20 cellular contexts compared by ENCODE assay signal in genomic region chr11:62796281-62796680, GRCh38. TPM values are rescaled to one million over a fixed set of nuclear protein-coding genes. Genes with fewer than 3 reads are reported as not detected.
DNase-seq lines count a peak whose midpoint lies in the region; ATAC-seq and TF ChIP-seq lines count a peak whose summit lies in the region.
"Had no signal": no experiment of that assay in that cellular context is flagged by ENCODE, and none has a peak within 500 bp of the region (broad histone marks: within the 10 kb centered on the region; RNA-seq: fewer than 3 reads in every experiment).

No MANE protein-coding gene starts in this region.

- peaks cover 96% of the 10 kb centered on the region for H3K36me3 Mint-ChIP-seq in activated T-cell treated with anti-CD3 and anti-CD28 coated beads, Interleukin-2, amount 50 U/mL, for 24 hours (ENCODE audit: low read depth)
- peaks cover 62% of the 10 kb centered on the region for H3K36me3 Mint-ChIP-seq in T-cell
- H3K36me3 Mint-ChIP-seq in stimulated activated naive B cell treated with anti-CD40 and anti-IgM and Interleukin-4, amounts not matched to agents 10 μg/mL and 1 μg/mL and 100 μg/mL, for 72 hours: peaks cover 41 to 59% of the 10 kb centered on the region in 2 donors

- H3K23ac ChIP-seq in mesendoderm (ENCODE audit: low read length): no peak overlapping the region

- no peak overlapping the region for H3K56ac ChIP-seq in mesendoderm (ENCODE audit: low read length)

- no TSS peak for BruUV-seq in PC-3 (replicated peaks; lab: Mats Ljungman, UMichigan)

- H3K9ac ChIP-seq in mesendoderm (ENCODE audit: low read length) (no peak overlapping the region), PC-3 (ENCODE audit: low read length) (no peak overlapping the region)

- no peak overlapping the region for H2BK15ac ChIP-seq in mesendoderm (replicated peaks; ENCODE audit: low read depth)

- no peak for DNase-seq in activated T-cell treated with anti-CD3 and anti-CD28 coated beads, Interleukin-2, amount 50 U/mL, for 24 hours
- no peak for DNase-seq in activated T-cell treated with anti-CD3 and anti-CD28 coated beads, Interleukin-2, amount 50 U/mL, for 48 hours
- DNase-seq in T-cell: no peak
- DNase-seq in mesendoderm: peak; percentile 63
- no peak for DNase-seq in stimulated activated naive B cell treated with anti-CD40 and anti-IgM and Interleukin-4, amounts not matched to agents 10 μg/mL and 1 μg/mL and 100 μg/mL, for 72 hours
- no peak for DNase-seq in PC-3
- DNase-seq in stimulated activated naive CD8-positive, alpha-beta T cell treated with anti-CD3 and anti-CD28 coated beads, Interleukin-15, amount 100 ng/mL, for 72 hours: no peak
- DNase-seq: 8988T, COR-L47, GDM1, GOT3, IMR-90, NCI-H1417, NCI-H187 treated with DMSO at 0.1 percent for 48 hours, NCI-H2227 treated with DMSO at 0.1 percent for 48 hours, NCI-H524 had no signal

- no peak overlapping the region for H4K8ac ChIP-seq in mesendoderm (ENCODE audit: low read depth, low read length)

- H3K27ac ChIP-seq in mesendoderm (ENCODE audit: low read depth, low read length) (no peak overlapping the region), PC-3 (ENCODE audit: low read length) (no peak overlapping the region)

- CTCF ChIA-PET in T-cell (lab: Charles Lee): interaction anchor here in 1 of 2 donors (0.6 kb wide), 1 partner anchor 64 kb away, joined by 5 read pairs; no protein-coding TSS in a partner anchor
- CTCF ChIA-PET in PC-3 (lab: Charles Lee): interaction anchor here (0.6 kb wide), 1 partner anchor 1559 kb away, joined by 7 read pairs; no protein-coding TSS in a partner anchor

- H3K4me1 Mint-ChIP-seq in activated T-cell treated with anti-CD3 and anti-CD28 coated beads, Interleukin-2, amount 50 U/mL, for 24 hours (ENCODE audit: low read depth): peaks cover 20% of the 10 kb centered on the region
- peaks cover 12 to 18% (median 17%) of the 10 kb centered on the region in 3 donors for H3K4me1 Mint-ChIP-seq in T-cell
- H3K4me1 Mint-ChIP-seq in stimulated activated naive B cell treated with anti-CD40 and anti-IgM and Interleukin-4, amounts not matched to agents 10 μg/mL and 1 μg/mL and 100 μg/mL, for 72 hours: peaks cover 9 to 10% of the 10 kb centered on the region in 2 donors
- peaks cover 36% of the 10 kb centered on the region for H3K4me1 Mint-ChIP-seq in stimulated activated naive CD8-positive, alpha-beta T cell treated with anti-CD3 and anti-CD28 coated beads, Interleukin-15, amount 100 ng/mL, for 72 hours

- no peak for TF ChIP-seq CTCF in PC-3 (conservative IDR thresholded peaks at IDR 0.05; ENCODE audit: low read depth, low read length)

- no peak overlapping the region for H2BK120ac ChIP-seq in mesendoderm (ENCODE audit: low read depth, low read length)

- no peak overlapping the region for H2AFZ ChIP-seq in PC-3 (ENCODE audit: low read length)

- ATAC-seq in T-cell (replicated peaks in 1 of 4) (no peak), PC-3 (no peak), GM19324 (IDR thresholded peaks at IDR 0.05; ENCODE audit: low FRiP score, unreplicated experiment) (no peak)
- no peak for ATAC-seq in stimulated activated naive B cell treated with anti-CD40 and anti-IgM and Interleukin-4, amounts not matched to agents 10 μg/mL and 1 μg/mL and 100 μg/mL, for 72 hours (replicated peaks)
- no peak for ATAC-seq in stimulated activated naive CD8-positive, alpha-beta T cell treated with anti-CD3 and anti-CD28 coated beads, Interleukin-15, amount 100 ng/mL, for 72 hours
- ATAC-seq: HCT116, Panc1 had no signal

- POLR2A ChIA-PET in T-cell (lab: Charles Lee) (interaction anchor here (0.6 to 1.2 kb wide), 6 partner anchors 9 to 57 kb away, joined by 3 to 4 read pairs (median 3); no protein-coding TSS in a partner anchor), PC-3 (lab: Charles Lee; ENCODE audit: unreplicated experiment) (no interaction called here)

- no peak overlapping the region for H4K5ac ChIP-seq in mesendoderm (ENCODE audit: low read length)

- WGBS in mesendoderm (ENCODE audit: extremely low coverage, insufficient coverage, low lambda C conversion rate): no CpG with 5 or more reads among the region's 7 CpGs

- H3K4me3 Mint-ChIP-seq in activated T-cell treated with anti-CD3 and anti-CD28 coated beads, Interleukin-2, amount 50 U/mL, for 24 hours: no peak overlapping the region
- no peak overlapping the region for H3K4me3 Mint-ChIP-seq in T-cell
- no peak overlapping the region for H3K4me3 Mint-ChIP-seq in stimulated activated naive B cell treated with anti-CD40 and anti-IgM and Interleukin-4, amounts not matched to agents 10 μg/mL and 1 μg/mL and 100 μg/mL, for 72 hours
- H3K4me3 Mint-ChIP-seq in stimulated activated naive CD8-positive, alpha-beta T cell treated with anti-CD3 and anti-CD28 coated beads, Interleukin-15, amount 100 ng/mL, for 72 hours: no peak overlapping the region
- H3K4me3 Mint-ChIP-seq: B cell had no signal

- H3K79me2 ChIP-seq in mesendoderm (ENCODE audit: control insufficient read depth, insufficient read depth, low read length) (peaks cover 4% of the 10 kb centered on the region), PC-3 (ENCODE audit: low read length) (peaks cover 5% of the 10 kb centered on the region)

- H3K4ac ChIP-seq in mesendoderm (ENCODE audit: low read depth, low read length): no peak overlapping the region

- no peaks in the 10 kb centered on the region for H4K20me1 ChIP-seq in PC-3 (ENCODE audit: low read length)

- no peak overlapping the region for H2BK5ac ChIP-seq in mesendoderm (ENCODE audit: low read length)

- H3K36me3 ChIP-seq in mesendoderm (ENCODE audit: control insufficient read depth, insufficient read depth, low read length) (peaks cover 31% of the 10 kb centered on the region), PC-3 (ENCODE audit: low read depth, low read length) (peaks cover 71% of the 10 kb centered on the region)

- peaks cover 2% of the 10 kb centered on the region for H3K79me1 ChIP-seq in mesendoderm (ENCODE audit: low read length)

- no peak overlapping the region for H3K4me3 ChIP-seq in mesendoderm (ENCODE audit: low read length)
- no peak overlapping the region for H3K4me3 ChIP-seq in PC-3 (ENCODE audit: low read length)

- no peak overlapping the region for H2AK5ac ChIP-seq in mesendoderm (ENCODE audit: low read length)

- H3K4me1 ChIP-seq in mesendoderm (ENCODE audit: control insufficient read depth, low read depth, low read length): no peaks in the 10 kb centered on the region
- H3K4me1 ChIP-seq in PC-3 (ENCODE audit: insufficient read depth, low read length): peaks cover 8% of the 10 kb centered on the region

- H3K9me3 ChIP-seq in PC-3 (ENCODE audit: low read length): no peaks in the 10 kb centered on the region

- H3K18ac ChIP-seq in mesendoderm (ENCODE audit: low read length): no peak overlapping the region

- intact Hi-C loops in PC-3 (cut with micrococcal nuclease): no loop called here

- peak overlapping the region; percentile 80 for H3K27ac Mint-ChIP-seq in activated T-cell treated with anti-CD3 and anti-CD28 coated beads, Interleukin-2, amount 50 U/mL, for 24 hours
- peak overlapping the region; percentile 31 to 55 for H3K27ac Mint-ChIP-seq in T-cell
- H3K27ac Mint-ChIP-seq in stimulated activated naive B cell treated with anti-CD40 and anti-IgM and Interleukin-4, amounts not matched to agents 10 μg/mL and 1 μg/mL and 100 μg/mL, for 72 hours: peak overlapping the region; percentile 14
- H3K27ac Mint-ChIP-seq in stimulated activated naive CD8-positive, alpha-beta T cell treated with anti-CD3 and anti-CD28 coated beads, Interleukin-15, amount 100 ng/mL, for 72 hours: peak overlapping the region in 1 of 2 donors; percentile 87

- H3K27me3 ChIP-seq in mesendoderm (ENCODE audit: insufficient read depth, low read length, poor library complexity) (no peaks in the 10 kb centered on the region), PC-3 (ENCODE audit: low read length) (no peaks in the 10 kb centered on the region)

- no peaks in the 10 kb centered on the region for H3K27me3 Mint-ChIP-seq in activated T-cell treated with anti-CD3 and anti-CD28 coated beads, Interleukin-2, amount 50 U/mL, for 24 hours
- H3K27me3 Mint-ChIP-seq in T-cell: no peaks in the 10 kb centered on the region
- H3K27me3 Mint-ChIP-seq in stimulated activated naive B cell treated with anti-CD40 and anti-IgM and Interleukin-4, amounts not matched to agents 10 μg/mL and 1 μg/mL and 100 μg/mL, for 72 hours: no peaks in the 10 kb centered on the region
- no peaks in the 10 kb centered on the region for H3K27me3 Mint-ChIP-seq in stimulated activated naive CD8-positive, alpha-beta T cell treated with anti-CD3 and anti-CD28 coated beads, Interleukin-15, amount 100 ng/mL, for 72 hours
- H3K27me3 Mint-ChIP-seq: B cell had no signal

- peaks cover 9% of the 10 kb centered on the region for H3F3A ChIP-seq in PC-3 (ENCODE audit: low read length, unreplicated experiment)

- no peaks in the 10 kb centered on the region for H3K9me2 ChIP-seq in PC-3 (replicated peaks; ENCODE audit: low read length)

- no peak overlapping the region for H3K4me2 ChIP-seq in mesendoderm (ENCODE audit: low read length)
- no peak overlapping the region for H3K4me2 ChIP-seq in PC-3 (ENCODE audit: low read length)

- H3K9me3 Mint-ChIP-seq in activated T-cell treated with anti-CD3 and anti-CD28 coated beads, Interleukin-2, amount 50 U/mL, for 24 hours: no peaks in the 10 kb centered on the region
- no peaks in the 10 kb centered on the region for H3K9me3 Mint-ChIP-seq in T-cell
- H3K9me3 Mint-ChIP-seq in stimulated activated naive B cell treated with anti-CD40 and anti-IgM and Interleukin-4, amounts not matched to agents 10 μg/mL and 1 μg/mL and 100 μg/mL, for 72 hours: no peaks in the 10 kb centered on the region
- no peaks in the 10 kb centered on the region for H3K9me3 Mint-ChIP-seq in stimulated activated naive CD8-positive, alpha-beta T cell treated with anti-CD3 and anti-CD28 coated beads, Interleukin-15, amount 100 ng/mL, for 72 hours

RNA-seq across cellular contexts. Expression of gene TMEM223, which starts 4.5 kb away (rescaled TPM):
- total RNA-seq in T-cell (10 to 100 TPM; 11.2 to 27.6 (median 23.0) TPM), PC-3 (2014; rRNA removed) (37.5 and 49.6 TPM in 2 replicates)
- 44.2 TPM for polyA plus RNA-seq in mesendoderm (2013, experiment 1 of 2)
- polyA plus RNA-seq in mesendoderm (2013, experiment 2 of 2): 45.7 TPM

RNA-seq across cellular contexts. Expression of gene NXF1, which starts 9.0 kb away (rescaled TPM):
- total RNA-seq in T-cell (100 to 1,000 TPM; 160 to 321 (median 169) TPM), PC-3 (2014; rRNA removed) (33.1 and 33.2 TPM in 2 replicates)
- 54.5 TPM for polyA plus RNA-seq in mesendoderm (2013, experiment 1 of 2)
- 52.7 TPM for polyA plus RNA-seq in mesendoderm (2013, experiment 2 of 2)

RNA-seq across cellular contexts. Expression of gene TMEM179B, which starts 9.1 kb away (rescaled TPM):
- total RNA-seq in T-cell (10 to 100 TPM; 27.7 to 53.3 (median 46.5) TPM), PC-3 (2014; rRNA removed) (80.2 and 86.7 TPM in 2 replicates)
- 40.5 TPM for polyA plus RNA-seq in mesendoderm (2013, experiment 1 of 2)
- polyA plus RNA-seq in mesendoderm (2013, experiment 2 of 2): 38.0 TPM

RNA-seq across cellular contexts. Expression of gene TAF6L, which starts 25.1 kb away (rescaled TPM):
- total RNA-seq in T-cell: 10 to 100 TPM; 15.1 to 29.5 (median 29.0) TPM
- polyA plus RNA-seq in mesendoderm (2013, experiment 1 of 2): 10.7 TPM
- 10.4 TPM for polyA plus RNA-seq in mesendoderm (2013, experiment 2 of 2)
- 40.2 and 43.9 TPM in 2 replicates for total RNA-seq in PC-3 (2014; rRNA removed)

RNA-seq across cellular contexts. Expression of gene POLR2G, which starts 34.9 kb away (rescaled TPM):
- 10 to 100 TPM; 65.6 to 84.8 (median 76.1) TPM for total RNA-seq in T-cell
- polyA plus RNA-seq in mesendoderm (2013, experiment 1 of 2): 132 TPM
- 138 TPM for polyA plus RNA-seq in mesendoderm (2013, experiment 2 of 2)
- total RNA-seq in PC-3 (2014; rRNA removed): 208 and 230 TPM in 2 replicates
